ENCODE assay signal across 27 cellular contexts in genomic region chr10:8296090-8296741, GRCh38.
DNase-seq lines count a peak whose midpoint lies in the region; ATAC-seq and TF ChIP-seq lines count a peak whose summit lies in the region.
"Had no signal": no experiment of that assay in that cellular context is flagged by ENCODE, and none has a peak within 500 bp of the region (broad histone marks: within the 10 kb centered on the region; RNA-seq: fewer than 3 reads in every experiment).

No MANE protein-coding gene starts in this region.

- H3K27me3 Mint-ChIP-seq in neural crest cell (ENCODE audit: low read depth): peaks cover 61% of the 10 kb centered on the region
- H3K27me3 Mint-ChIP-seq: IgD-negative memory B cell had no signal

- no peaks in the 10 kb centered on the region for H3K36me3 Mint-ChIP-seq in neural crest cell (ENCODE audit: low read depth)
- H3K36me3 Mint-ChIP-seq: IgD-negative memory B cell had no signal

- H3K79me2 ChIP-seq in hepatocyte: no peaks in the 10 kb centered on the region

- no peak for ATAC-seq in HG03521 (IDR thresholded peaks at IDR 0.05; ENCODE audit: unreplicated experiment)
- no peak for ATAC-seq in HG03565 (IDR thresholded peaks at IDR 0.05; ENCODE audit: unreplicated experiment)
- ATAC-seq: activated CD4-positive, CD25-positive, alpha-beta regulatory T cell treated with anti-CD3 and anti-CD28 coated beads, Interleukin-2, amount 50 U/mL, for 24 hours; activated CD8-positive, alpha-beta T cell treated with anti-CD3 and anti-CD28 coated beads, Interleukin-2, amount 10 ng/mL, durations not matched to agents 7 days and 5 days; activated naive CD8-positive, alpha-beta T cell treated with anti-CD3 and anti-CD28 coated beads, Interleukin-2, amount 50 U/mL, for 24 hours; lower lobe of right lung had no signal

- H2AFZ ChIP-seq in hepatocyte: peak overlapping the region; percentile 69
- H2AFZ ChIP-seq: GM23248 had no signal

- no peaks in the 10 kb centered on the region for H3K9me3 Mint-ChIP-seq in neural crest cell
- H3K9me3 Mint-ChIP-seq: activated naive CD8-positive, alpha-beta T cell treated with anti-CD3 and anti-CD28 coated beads, Interleukin-2, amount 50 U/mL, for 24 hours had no signal

- no peak for TF ChIP-seq POLR2A in vagina (IDR thresholded peaks at IDR 0.05)

- peaks cover 7% of the 10 kb centered on the region for H3K4me1 Mint-ChIP-seq in neural crest cell
- H3K4me1 Mint-ChIP-seq: activated naive CD8-positive, alpha-beta T cell treated with anti-CD3 and anti-CD28 coated beads, Interleukin-2, amount 50 U/mL, for 24 hours; IgD-negative memory B cell had no signal

- no peaks in the 10 kb centered on the region for H3K36me3 ChIP-seq in hepatocyte (replicated peaks; ENCODE audit: insufficient read depth, low read depth)
- H3K36me3 ChIP-seq in vagina: no peaks in the 10 kb centered on the region
- H3K36me3 ChIP-seq: BE2C, lower lobe of right lung, upper lobe of left lung had no signal

- H3K9me2 ChIP-seq in hepatocyte (replicated peaks; ENCODE audit: insufficient read depth): no peaks in the 10 kb centered on the region

- no peak overlapping the region for H3K27ac Mint-ChIP-seq in neural crest cell (ENCODE audit: unreplicated experiment)
- H3K27ac Mint-ChIP-seq: activated CD8-positive, alpha-beta T cell treated with anti-CD3 and anti-CD28 coated beads, Interleukin-2, amount 10 ng/mL, durations not matched to agents 7 days and 5 days; activated naive CD8-positive, alpha-beta T cell treated with anti-CD3 and anti-CD28 coated beads, Interleukin-2, amount 50 U/mL, for 24 hours; IgD-negative memory B cell had no signal

- H4K20me1 ChIP-seq in hepatocyte (ENCODE audit: insufficient read depth, poor library complexity, severe bottlenecking): no peaks in the 10 kb centered on the region

- H3K4me2 ChIP-seq in hepatocyte: peak overlapping the region; percentile 66

- H3K27me3 ChIP-seq in hepatocyte (peaks cover 6% of the 10 kb centered on the region), vagina (no peaks in the 10 kb centered on the region)
- H3K27me3 ChIP-seq: BE2C, upper lobe of left lung had no signal

- TF ChIP-seq CTCF in hepatocyte (IDR thresholded peaks at IDR 0.05; ENCODE audit: poor library complexity) (no peak), neural crest cell (conservative IDR thresholded peaks at IDR 0.05) (no peak), vagina (IDR thresholded peaks at IDR 0.05) (no peak)

- no peaks in the 10 kb centered on the region for H3K4me1 ChIP-seq in hepatocyte (ENCODE audit: insufficient read depth)
- H3K4me1 ChIP-seq in vagina: no peaks in the 10 kb centered on the region
- H3K4me1 ChIP-seq: lower lobe of right lung, upper lobe of left lung had no signal

- intact Hi-C loops in vagina (cut with DNase I): no loop called here

- H3K4me3 ChIP-seq in hepatocyte (no peak overlapping the region), vagina (no peak overlapping the region)
- H3K4me3 ChIP-seq: GM23248, lower lobe of right lung, upper lobe of left lung had no signal

- H3K27ac ChIP-seq in hepatocyte (no peak overlapping the region), vagina (no peak overlapping the region)
- H3K27ac ChIP-seq: GM23248, lower lobe of right lung, upper lobe of left lung had no signal

- H3K9me3 ChIP-seq in hepatocyte (ENCODE audit: low read depth) (no peaks in the 10 kb centered on the region), vagina (no peaks in the 10 kb centered on the region)
- H3K9me3 ChIP-seq: BE2C, lower lobe of right lung, upper lobe of left lung had no signal

- peak overlapping the region; percentile 65 for H3K4me3 Mint-ChIP-seq in neural crest cell
- H3K4me3 Mint-ChIP-seq: activated CD8-positive, alpha-beta T cell treated with anti-CD3 and anti-CD28 coated beads, Interleukin-2, amount 10 ng/mL, durations not matched to agents 7 days and 5 days; activated naive CD8-positive, alpha-beta T cell treated with anti-CD3 and anti-CD28 coated beads, Interleukin-2, amount 50 U/mL, for 24 hours; IgD-negative memory B cell had no signal

- 33% methylated on average over 22 of the region's 22 CpGs for WGBS in hepatocyte (ENCODE audit: low lambda C conversion rate, missing lambda C conversion rate)

- DNase-seq in ELF-1 (ENCODE audit: low read depth, low spot score) (peak; percentile 96), HuH-7 (ENCODE audit: low spot score) (peak; percentile 12), hepatocyte (ENCODE audit: low spot score) (peak; percentile 38), neural crest cell (ENCODE audit: low read depth, low spot score) (no peak), vagina (ENCODE audit: extremely low spot score in 2 of 2) (no peak), NCI-H1436 (lab: John Stamatoyannopoulos, UW) (no peak)
- DNase-seq: activated CD8-positive, alpha-beta T cell treated with anti-CD3 and anti-CD28 coated beads, Interleukin-2, amount 10 ng/mL, durations not matched to agents 7 days and 5 days; activated gamma-delta T cell treated with Interleukin-2 at 50 U/mL for 16 hours; activated naive CD8-positive, alpha-beta T cell treated with anti-CD3 and anti-CD28 coated beads, Interleukin-2, amount 50 U/mL, for 24 hours; BE2C; cerebellar nuclear complex; DMS53; effector CD8-positive, alpha-beta T cell; foreskin fibroblast; GM23248; kidney; lower lobe of right lung; NCI-H1417; NCI-H2107; NCI-H446; SHP77 treated with DMSO at 0.1 percent for 48 hours; stimulated activated CD4-positive, alpha-beta T cell treated with anti-CD3 and anti-CD28 coated beads, Interleukin-1b, Interleukin-23, amount 100 ng/mL, for 48 hours had no signal

Comparison
In these comparisons a context has a peak if more than half of its experiments do, and no peak if none do; other contexts are left out.
1. DNase-seq: peak in ELF-1 (single experiment), HuH-7 (single experiment) and hepatocyte (single experiment); none in neural crest cell (single experiment), vagina (0 of 2) and NCI-H1436 (single experiment).